ENCODE assay signal across 1 cellular context in the genomic region with DNA sequence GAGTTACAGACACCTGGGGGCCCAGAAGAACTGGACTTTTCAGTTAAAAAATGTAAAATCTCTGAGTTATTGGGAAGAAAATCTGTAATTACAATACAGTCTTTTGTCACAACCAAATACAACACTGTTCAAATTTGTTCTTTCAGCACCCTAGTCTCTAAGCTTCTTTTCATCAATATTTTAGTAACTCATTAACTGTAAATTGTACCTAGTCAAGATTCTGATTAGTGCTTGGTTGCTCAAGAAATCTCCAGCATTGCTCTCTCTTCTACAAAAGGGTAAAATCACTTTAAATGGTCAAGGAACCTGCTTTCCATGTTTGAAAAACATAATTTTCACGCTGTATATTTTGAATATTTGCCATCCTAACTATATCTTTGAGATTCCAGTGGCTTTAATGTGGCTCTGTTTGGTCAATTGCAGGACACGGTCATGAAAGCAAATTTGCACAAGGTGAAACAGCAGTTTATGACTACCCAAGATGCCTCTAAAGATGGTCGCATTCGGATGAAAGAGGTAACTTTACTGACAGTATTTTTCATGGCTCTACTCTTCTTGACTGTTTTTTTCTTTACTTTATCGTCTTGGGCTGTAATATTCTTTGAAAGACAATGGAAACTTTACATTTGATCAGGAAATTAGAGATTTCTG.
TF ChIP-seq lines count a peak whose summit lies in the region.

No MANE protein-coding gene starts in this region.

TF ChIP-seq in HepG2, 621 proteins besides CTCF, POLR2A, EP300 and RAD21 (continued from another document and continues in another):
- TF ChIP-seq, protein P1, sequence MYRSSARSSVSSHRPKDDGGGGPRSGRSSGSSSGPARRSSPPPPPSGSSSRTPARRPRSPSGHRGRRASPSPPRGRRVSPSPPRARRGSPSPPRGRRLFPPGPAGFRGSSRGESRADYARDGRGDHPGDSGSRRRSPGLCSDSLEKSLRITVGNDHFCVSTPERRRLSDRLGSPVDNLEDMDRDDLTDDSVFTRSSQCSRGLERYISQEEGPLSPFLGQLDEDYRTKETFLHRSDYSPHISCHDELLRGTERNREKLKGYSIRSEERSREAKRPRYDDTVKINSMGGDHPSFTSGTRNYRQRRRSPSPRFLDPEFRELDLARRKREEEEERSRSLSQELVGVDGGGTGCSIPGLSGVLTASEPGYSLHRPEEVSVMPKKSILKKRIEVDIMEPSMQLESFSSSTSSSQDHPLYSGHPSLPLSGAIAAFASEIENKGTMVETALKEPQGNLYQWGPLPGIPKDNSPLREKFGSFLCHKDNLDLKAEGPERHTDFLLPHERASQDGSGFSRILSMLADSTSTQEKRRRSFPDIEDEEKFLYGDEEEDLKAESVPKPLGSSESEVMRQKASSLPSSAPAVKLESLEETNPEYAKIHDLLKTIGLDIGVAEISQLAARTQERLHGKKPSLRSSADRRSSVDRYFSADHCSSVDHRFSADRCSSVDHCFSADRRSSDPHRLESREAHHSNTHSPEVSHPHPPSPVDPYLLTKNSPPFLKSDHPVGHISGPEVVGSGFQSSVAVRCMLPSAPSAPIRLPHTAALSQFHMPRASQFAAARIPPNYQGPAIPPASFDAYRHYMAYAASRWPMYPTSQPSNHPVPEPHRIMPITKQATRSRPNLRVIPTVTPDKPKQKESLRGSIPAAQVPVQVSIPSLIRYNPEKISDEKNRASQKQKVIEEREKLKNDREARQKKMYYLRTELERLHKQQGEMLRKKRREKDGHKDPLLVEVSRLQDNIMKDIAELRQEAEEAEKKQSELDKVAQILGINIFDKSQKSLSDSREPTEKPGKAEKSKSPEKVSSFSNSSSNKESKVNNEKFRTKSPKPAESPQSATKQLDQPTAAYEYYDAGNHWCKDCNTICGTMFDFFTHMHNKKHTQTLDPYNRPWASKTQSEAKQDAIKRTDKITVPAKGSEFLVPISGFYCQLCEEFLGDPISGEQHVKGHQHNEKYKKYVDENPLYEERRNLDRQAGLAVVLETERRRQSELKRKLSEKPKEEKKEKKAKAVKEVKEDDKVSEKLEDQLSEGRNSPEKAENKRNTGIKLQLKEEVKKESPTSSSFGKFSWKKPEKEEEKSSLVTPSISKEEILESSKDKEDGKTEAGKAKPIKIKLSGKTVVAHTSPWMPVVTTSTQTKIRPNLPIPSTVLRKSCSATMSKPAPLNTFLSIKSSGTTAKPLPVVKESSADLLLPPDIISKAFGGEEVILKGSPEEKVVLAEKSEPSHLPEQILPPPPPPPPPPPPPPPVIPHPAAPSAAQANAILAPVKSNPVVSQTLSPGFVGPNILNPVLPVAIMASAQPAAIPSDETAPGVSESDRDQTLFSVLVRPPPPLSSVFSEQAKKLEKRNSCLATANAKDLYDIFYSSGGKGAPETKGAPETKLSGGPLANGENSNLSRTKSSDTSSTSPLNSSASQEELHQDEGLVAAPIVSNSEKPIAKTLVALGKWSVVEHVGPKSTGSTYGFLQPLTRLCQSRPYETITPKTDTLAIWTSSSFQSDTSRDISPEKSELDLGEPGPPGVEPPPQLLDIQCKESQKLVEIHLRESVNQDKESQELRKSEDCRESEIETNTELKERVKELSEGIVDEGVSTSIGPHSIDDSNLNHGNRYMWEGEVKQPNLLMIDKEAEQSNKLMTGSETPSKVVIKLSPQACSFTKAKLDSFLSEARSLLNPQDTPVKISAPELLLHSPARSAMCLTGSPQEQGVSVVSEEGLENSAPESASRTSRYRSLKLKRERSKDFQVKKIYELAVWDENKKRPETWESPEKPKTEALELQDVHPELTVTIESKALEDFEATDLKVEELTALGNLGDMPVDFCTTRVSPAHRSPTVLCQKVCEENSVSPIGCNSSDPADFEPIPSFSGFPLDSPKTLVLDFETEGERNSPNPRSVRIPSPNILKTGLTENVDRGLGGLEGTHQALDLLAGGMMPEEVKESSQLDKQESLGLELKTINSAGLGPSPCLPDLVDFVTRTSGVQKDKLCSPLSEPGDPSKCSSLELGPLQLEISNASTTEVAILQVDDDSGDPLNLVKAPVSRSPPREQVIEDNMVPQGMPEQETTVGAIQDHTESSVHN (CRISPR knock-in tag; IDR thresholded peaks at IDR 0.05) = no peak
- TF ChIP-seq ZNF782 (CRISPR knock-in tag; IDR thresholded peaks at IDR 0.05; ENCODE audit: borderline replicate concordance) = no peak
- TF ChIP-seq GABPA (IDR thresholded peaks at IDR 0.05; ENCODE audit: low read depth, low read length) = no peak
- no peak for TF ChIP-seq GABPA (CRISPR knock-in tag; IDR thresholded peaks at IDR 0.05; ENCODE audit: low read depth)
- TF ChIP-seq, protein P2, sequence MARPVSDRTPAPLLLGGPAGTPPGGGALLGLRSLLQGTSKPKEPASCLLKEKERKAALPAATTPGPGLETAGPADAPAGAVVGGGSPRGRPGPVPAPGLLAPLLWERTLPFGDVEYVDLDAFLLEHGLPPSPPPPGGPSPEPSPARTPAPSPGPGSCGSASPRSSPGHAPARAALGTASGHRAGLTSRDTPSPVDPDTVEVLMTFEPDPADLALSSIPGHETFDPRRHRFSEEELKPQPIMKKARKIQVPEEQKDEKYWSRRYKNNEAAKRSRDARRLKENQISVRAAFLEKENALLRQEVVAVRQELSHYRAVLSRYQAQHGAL (CRISPR knock-in tag; IDR thresholded peaks at IDR 0.05; ENCODE audit: not compliant biosample characterization) = no peak
- no peak for TF ChIP-seq SNAI1 (CRISPR knock-in tag; IDR thresholded peaks at IDR 0.05; ENCODE audit: borderline replicate concordance)
- TF ChIP-seq RNF2 (conservative IDR thresholded peaks at IDR 0.05; ENCODE audit: low read depth) = no peak
- no peak for TF ChIP-seq ZNF556 (CRISPR knock-in tag; IDR thresholded peaks at IDR 0.05; ENCODE audit: borderline replicate concordance)
- no peak for TF ChIP-seq PHF8 (CRISPR knock-in tag; IDR thresholded peaks at IDR 0.05)
- TF ChIP-seq KLF11 (CRISPR knock-in tag; IDR thresholded peaks at IDR 0.05) = no peak
- TF ChIP-seq ZNF326 (CRISPR knock-in tag; IDR thresholded peaks at IDR 0.05; ENCODE audit: borderline replicate concordance) = no peak
- TF ChIP-seq ZNF616 (CRISPR knock-in tag; IDR thresholded peaks at IDR 0.05; ENCODE audit: low read depth) = no peak
- no peak for TF ChIP-seq NR2F2 (IDR thresholded peaks at IDR 0.05; ENCODE audit: borderline replicate concordance, low read depth)
- TF ChIP-seq, protein P3, sequence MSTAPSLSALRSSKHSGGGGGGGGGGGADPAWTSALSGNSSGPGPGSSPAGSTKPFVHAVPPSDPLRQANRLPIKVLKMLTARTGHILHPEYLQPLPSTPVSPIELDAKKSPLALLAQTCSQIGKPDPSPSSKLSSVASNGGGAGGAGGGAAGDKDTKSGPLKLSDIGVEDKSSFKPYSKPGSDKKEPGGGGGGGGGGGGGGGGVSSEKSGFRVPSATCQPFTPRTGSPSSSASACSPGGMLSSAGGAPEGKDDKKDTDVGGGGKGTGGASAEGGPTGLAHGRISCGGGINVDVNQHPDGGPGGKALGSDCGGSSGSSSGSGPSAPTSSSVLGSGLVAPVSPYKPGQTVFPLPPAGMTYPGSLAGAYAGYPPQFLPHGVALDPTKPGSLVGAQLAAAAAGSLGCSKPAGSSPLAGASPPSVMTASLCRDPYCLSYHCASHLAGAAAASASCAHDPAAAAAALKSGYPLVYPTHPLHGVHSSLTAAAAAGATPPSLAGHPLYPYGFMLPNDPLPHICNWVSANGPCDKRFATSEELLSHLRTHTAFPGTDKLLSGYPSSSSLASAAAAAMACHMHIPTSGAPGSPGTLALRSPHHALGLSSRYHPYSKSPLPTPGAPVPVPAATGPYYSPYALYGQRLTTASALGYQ (CRISPR knock-in tag; IDR thresholded peaks at IDR 0.05) = peak; percentile 58
- no peak for TF ChIP-seq MEIS2 (CRISPR knock-in tag; IDR thresholded peaks at IDR 0.05)
- TF ChIP-seq, protein P4, sequence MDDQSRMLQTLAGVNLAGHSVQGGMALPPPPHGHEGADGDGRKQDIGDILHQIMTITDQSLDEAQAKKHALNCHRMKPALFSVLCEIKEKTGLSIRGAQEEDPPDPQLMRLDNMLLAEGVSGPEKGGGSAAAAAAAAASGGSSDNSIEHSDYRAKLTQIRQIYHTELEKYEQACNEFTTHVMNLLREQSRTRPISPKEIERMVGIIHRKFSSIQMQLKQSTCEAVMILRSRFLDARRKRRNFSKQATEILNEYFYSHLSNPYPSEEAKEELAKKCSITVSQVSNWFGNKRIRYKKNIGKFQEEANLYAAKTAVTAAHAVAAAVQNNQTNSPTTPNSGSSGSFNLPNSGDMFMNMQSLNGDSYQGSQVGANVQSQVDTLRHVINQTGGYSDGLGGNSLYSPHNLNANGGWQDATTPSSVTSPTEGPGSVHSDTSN (CRISPR knock-in tag; IDR thresholded peaks at IDR 0.05; ENCODE audit: borderline replicate concordance) = no peak
- peak; percentile 47; the same call in 1 of the 2 replicates for TF ChIP-seq FOXA3 (CRISPR knock-in tag; IDR thresholded peaks at IDR 0.05)
- TF ChIP-seq, protein P5, sequence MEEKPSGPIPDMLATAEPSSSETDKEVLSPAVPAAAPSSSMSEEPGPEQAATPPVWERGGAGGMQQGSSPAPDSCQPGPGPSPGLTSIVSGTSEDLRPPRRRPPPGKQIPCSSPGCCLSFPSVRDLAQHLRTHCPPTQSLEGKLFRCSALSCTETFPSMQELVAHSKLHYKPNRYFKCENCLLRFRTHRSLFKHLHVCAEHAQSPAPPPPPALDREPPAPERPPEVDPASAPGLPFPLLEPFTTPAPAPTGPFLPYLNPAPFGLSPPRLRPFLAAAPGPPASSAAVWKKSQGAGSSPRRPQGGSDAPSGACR (CRISPR knock-in tag; IDR thresholded peaks at IDR 0.05) = no peak
- TF ChIP-seq ZMYM3 (CRISPR knock-in tag; IDR thresholded peaks at IDR 0.05) = no peak
- peak; percentile 59; the same call in 1 of the 2 replicates for TF ChIP-seq CREM (IDR thresholded peaks at IDR 0.05)
- no peak for TF ChIP-seq CREM (CRISPR knock-in tag; IDR thresholded peaks at IDR 0.05)
- TF ChIP-seq, protein P6, sequence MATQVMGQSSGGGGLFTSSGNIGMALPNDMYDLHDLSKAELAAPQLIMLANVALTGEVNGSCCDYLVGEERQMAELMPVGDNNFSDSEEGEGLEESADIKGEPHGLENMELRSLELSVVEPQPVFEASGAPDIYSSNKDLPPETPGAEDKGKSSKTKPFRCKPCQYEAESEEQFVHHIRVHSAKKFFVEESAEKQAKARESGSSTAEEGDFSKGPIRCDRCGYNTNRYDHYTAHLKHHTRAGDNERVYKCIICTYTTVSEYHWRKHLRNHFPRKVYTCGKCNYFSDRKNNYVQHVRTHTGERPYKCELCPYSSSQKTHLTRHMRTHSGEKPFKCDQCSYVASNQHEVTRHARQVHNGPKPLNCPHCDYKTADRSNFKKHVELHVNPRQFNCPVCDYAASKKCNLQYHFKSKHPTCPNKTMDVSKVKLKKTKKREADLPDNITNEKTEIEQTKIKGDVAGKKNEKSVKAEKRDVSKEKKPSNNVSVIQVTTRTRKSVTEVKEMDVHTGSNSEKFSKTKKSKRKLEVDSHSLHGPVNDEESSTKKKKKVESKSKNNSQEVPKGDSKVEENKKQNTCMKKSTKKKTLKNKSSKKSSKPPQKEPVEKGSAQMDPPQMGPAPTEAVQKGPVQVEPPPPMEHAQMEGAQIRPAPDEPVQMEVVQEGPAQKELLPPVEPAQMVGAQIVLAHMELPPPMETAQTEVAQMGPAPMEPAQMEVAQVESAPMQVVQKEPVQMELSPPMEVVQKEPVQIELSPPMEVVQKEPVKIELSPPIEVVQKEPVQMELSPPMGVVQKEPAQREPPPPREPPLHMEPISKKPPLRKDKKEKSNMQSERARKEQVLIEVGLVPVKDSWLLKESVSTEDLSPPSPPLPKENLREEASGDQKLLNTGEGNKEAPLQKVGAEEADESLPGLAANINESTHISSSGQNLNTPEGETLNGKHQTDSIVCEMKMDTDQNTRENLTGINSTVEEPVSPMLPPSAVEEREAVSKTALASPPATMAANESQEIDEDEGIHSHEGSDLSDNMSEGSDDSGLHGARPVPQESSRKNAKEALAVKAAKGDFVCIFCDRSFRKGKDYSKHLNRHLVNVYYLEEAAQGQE (IDR thresholded peaks at IDR 0.05; ENCODE audit: borderline replicate concordance in 1 of 2, low read depth in 1 of 2, low read length in 2 of 2) = peak in 1 of 2 experiments; percentile 14; a peak in 1 of 4 replicates
- TF ChIP-seq, protein P7, sequence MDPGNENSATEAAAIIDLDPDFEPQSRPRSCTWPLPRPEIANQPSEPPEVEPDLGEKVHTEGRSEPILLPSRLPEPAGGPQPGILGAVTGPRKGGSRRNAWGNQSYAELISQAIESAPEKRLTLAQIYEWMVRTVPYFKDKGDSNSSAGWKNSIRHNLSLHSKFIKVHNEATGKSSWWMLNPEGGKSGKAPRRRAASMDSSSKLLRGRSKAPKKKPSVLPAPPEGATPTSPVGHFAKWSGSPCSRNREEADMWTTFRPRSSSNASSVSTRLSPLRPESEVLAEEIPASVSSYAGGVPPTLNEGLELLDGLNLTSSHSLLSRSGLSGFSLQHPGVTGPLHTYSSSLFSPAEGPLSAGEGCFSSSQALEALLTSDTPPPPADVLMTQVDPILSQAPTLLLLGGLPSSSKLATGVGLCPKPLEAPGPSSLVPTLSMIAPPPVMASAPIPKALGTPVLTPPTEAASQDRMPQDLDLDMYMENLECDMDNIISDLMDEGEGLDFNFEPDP (CRISPR knock-in tag; conservative IDR thresholded peaks at IDR 0.05) = no peak
- peak; percentile 38; the same call in 1 of the 2 replicates for TF ChIP-seq HHEX (CRISPR knock-in tag; IDR thresholded peaks at IDR 0.05)
- TF ChIP-seq, protein P8, sequence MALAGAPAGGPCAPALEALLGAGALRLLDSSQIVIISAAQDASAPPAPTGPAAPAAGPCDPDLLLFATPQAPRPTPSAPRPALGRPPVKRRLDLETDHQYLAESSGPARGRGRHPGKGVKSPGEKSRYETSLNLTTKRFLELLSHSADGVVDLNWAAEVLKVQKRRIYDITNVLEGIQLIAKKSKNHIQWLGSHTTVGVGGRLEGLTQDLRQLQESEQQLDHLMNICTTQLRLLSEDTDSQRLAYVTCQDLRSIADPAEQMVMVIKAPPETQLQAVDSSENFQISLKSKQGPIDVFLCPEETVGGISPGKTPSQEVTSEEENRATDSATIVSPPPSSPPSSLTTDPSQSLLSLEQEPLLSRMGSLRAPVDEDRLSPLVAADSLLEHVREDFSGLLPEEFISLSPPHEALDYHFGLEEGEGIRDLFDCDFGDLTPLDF (CRISPR knock-in tag; IDR thresholded peaks at IDR 0.05) = no peak
- TF ChIP-seq ZKSCAN8 (CRISPR knock-in tag; IDR thresholded peaks at IDR 0.05; ENCODE audit: borderline replicate concordance) = no peak
- no peak for TF ChIP-seq DPF2 (CRISPR knock-in tag; IDR thresholded peaks at IDR 0.05; ENCODE audit: borderline replicate concordance, low read depth)
- TF ChIP-seq NRL (CRISPR knock-in tag; IDR thresholded peaks at IDR 0.05; ENCODE audit: borderline replicate concordance) = no peak
- TF ChIP-seq PPARG (CRISPR knock-in tag; conservative IDR thresholded peaks at IDR 0.05) = peak; percentile 10
- TF ChIP-seq ZNF337 (CRISPR knock-in tag; IDR thresholded peaks at IDR 0.05; ENCODE audit: borderline replicate concordance, low read depth) = no peak
- TF ChIP-seq GABPB1 (CRISPR knock-in tag; IDR thresholded peaks at IDR 0.05) = no peak
